1 cellular context compared by ENCODE assay signal in the genomic region with DNA sequence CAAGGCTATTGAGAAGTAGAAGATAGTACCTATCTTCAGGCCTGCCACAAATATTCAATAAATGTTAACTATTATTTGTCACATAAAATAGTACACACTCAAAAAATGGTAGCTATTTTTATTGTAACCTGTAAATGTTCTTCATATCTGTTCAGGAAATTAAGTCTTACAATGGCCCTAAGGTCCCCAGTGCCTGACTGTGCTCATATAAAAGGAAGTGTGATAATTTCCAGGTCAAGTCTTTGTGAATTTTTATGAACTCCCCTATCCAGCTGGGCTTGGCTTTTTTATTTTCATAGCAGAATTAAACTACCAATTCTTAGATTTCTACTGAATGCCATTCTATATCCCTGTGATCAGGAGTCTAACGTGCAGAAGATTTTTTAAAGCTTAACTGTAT.
TF ChIP-seq lines count a peak whose summit lies in the region.

No MANE protein-coding gene starts in this region.

TF ChIP-seq in HepG2, 621 proteins besides CTCF, POLR2A, EP300 and RAD21 (continued from another document):
- TF ChIP-seq HOXA9 (CRISPR knock-in tag; IDR thresholded peaks at IDR 0.05; ENCODE audit: borderline replicate concordance): no peak
- TF ChIP-seq, protein P1, sequence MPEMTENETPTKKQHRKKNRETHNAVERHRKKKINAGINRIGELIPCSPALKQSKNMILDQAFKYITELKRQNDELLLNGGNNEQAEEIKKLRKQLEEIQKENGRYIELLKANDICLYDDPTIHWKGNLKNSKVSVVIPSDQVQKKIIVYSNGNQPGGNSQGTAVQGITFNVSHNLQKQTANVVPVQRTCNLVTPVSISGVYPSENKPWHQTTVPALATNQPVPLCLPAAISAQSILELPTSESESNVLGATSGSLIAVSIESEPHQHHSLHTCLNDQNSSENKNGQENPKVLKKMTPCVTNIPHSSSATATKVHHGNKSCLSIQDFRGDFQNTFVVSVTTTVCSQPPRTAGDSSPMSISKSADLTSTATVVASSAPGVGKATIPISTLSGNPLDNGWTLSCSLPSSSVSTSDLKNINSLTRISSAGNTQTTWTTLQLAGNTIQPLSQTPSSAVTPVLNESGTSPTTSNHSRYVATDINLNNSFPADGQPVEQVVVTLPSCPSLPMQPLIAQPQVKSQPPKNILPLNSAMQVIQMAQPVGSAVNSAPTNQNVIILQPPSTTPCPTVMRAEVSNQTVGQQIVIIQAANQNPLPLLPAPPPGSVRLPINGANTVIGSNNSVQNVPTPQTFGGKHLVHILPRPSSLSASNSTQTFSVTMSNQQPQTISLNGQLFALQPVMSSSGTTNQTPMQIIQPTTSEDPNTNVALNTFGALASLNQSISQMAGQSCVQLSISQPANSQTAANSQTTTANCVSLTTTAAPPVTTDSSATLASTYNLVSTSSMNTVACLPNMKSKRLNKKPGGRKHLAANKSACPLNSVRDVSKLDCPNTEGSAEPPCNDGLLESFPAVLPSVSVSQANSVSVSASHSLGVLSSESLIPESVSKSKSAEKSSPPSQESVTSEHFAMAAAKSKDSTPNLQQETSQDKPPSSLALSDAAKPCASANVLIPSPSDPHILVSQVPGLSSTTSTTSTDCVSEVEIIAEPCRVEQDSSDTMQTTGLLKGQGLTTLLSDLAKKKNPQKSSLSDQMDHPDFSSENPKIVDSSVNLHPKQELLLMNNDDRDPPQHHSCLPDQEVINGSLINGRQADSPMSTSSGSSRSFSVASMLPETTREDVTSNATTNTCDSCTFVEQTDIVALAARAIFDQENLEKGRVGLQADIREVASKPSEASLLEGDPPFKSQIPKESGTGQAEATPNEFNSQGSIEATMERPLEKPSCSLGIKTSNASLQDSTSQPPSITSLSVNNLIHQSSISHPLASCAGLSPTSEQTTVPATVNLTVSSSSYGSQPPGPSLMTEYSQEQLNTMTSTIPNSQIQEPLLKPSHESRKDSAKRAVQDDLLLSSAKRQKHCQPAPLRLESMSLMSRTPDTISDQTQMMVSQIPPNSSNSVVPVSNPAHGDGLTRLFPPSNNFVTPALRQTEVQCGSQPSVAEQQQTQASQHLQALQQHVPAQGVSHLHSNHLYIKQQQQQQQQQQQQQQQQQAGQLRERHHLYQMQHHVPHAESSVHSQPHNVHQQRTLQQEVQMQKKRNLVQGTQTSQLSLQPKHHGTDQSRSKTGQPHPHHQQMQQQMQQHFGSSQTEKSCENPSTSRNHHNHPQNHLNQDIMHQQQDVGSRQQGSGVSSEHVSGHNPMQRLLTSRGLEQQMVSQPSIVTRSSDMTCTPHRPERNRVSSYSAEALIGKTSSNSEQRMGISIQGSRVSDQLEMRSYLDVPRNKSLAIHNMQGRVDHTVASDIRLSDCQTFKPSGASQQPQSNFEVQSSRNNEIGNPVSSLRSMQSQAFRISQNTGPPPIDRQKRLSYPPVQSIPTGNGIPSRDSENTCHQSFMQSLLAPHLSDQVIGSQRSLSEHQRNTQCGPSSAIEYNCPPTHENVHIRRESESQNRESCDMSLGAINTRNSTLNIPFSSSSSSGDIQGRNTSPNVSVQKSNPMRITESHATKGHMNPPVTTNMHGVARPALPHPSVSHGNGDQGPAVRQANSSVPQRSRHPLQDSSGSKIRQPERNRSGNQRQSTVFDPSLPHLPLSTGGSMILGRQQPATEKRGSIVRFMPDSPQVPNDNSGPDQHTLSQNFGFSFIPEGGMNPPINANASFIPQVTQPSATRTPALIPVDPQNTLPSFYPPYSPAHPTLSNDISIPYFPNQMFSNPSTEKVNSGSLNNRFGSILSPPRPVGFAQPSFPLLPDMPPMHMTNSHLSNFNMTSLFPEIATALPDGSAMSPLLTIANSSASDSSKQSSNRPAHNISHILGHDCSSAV (CRISPR knock-in tag; IDR thresholded peaks at IDR 0.05; ENCODE audit: borderline replicate concordance): no peak
- TF ChIP-seq, protein P2, sequence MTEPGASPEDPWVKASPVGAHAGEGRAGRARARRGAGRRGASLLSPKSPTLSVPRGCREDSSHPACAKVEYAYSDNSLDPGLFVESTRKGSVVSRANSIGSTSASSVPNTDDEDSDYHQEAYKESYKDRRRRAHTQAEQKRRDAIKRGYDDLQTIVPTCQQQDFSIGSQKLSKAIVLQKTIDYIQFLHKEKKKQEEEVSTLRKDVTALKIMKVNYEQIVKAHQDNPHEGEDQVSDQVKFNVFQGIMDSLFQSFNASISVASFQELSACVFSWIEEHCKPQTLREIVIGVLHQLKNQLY (CRISPR knock-in tag; IDR thresholded peaks at IDR 0.05): no peak
- no peak for TF ChIP-seq NFE2 (CRISPR knock-in tag; IDR thresholded peaks at IDR 0.05)
- TF ChIP-seq ZNF292 (CRISPR knock-in tag; IDR thresholded peaks at IDR 0.05; ENCODE audit: borderline replicate concordance, low read depth): no peak
- TF ChIP-seq FOXA1 (IDR thresholded peaks at IDR 0.05): no peak
- no peak for TF ChIP-seq FOXA1 (CRISPR knock-in tag; IDR thresholded peaks at IDR 0.05)
- no peak for TF ChIP-seq FOXC1 (CRISPR knock-in tag; IDR thresholded peaks at IDR 0.05; ENCODE audit: borderline replicate concordance)
- TF ChIP-seq, protein P3, sequence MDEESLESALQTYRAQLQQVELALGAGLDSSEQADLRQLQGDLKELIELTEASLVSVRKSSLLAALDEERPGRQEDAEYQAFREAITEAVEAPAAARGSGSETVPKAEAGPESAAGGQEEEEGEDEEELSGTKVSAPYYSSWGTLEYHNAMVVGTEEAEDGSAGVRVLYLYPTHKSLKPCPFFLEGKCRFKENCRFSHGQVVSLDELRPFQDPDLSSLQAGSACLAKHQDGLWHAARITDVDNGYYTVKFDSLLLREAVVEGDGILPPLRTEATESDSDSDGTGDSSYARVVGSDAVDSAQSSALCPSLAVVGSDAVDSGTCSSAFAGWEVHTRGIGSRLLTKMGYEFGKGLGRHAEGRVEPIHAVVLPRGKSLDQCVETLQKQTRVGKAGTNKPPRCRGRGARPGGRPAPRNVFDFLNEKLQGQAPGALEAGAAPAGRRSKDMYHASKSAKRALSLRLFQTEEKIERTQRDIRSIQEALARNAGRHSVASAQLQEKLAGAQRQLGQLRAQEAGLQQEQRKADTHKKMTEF (CRISPR knock-in tag; IDR thresholded peaks at IDR 0.05): no peak
- no peak for TF ChIP-seq ZNF274 (CRISPR knock-in tag; IDR thresholded peaks at IDR 0.05)
- no peak for TF ChIP-seq RFX3 (CRISPR knock-in tag; IDR thresholded peaks at IDR 0.05)
- TF ChIP-seq FOSL2 (CRISPR knock-in tag; IDR thresholded peaks at IDR 0.05): no peak
- TF ChIP-seq ZNF367 (CRISPR knock-in tag; IDR thresholded peaks at IDR 0.05; ENCODE audit: borderline replicate concordance): no peak
- no peak for TF ChIP-seq ZNF549 (CRISPR knock-in tag; IDR thresholded peaks at IDR 0.05)
- no peak for TF ChIP-seq ZNF513 (CRISPR knock-in tag; conservative IDR thresholded peaks at IDR 0.05)
TF ChIP-seq in HepG2: peak in this region for 0.
